Comparison of ENCODE assay signal across 19 cellular contexts in the genomic region with DNA sequence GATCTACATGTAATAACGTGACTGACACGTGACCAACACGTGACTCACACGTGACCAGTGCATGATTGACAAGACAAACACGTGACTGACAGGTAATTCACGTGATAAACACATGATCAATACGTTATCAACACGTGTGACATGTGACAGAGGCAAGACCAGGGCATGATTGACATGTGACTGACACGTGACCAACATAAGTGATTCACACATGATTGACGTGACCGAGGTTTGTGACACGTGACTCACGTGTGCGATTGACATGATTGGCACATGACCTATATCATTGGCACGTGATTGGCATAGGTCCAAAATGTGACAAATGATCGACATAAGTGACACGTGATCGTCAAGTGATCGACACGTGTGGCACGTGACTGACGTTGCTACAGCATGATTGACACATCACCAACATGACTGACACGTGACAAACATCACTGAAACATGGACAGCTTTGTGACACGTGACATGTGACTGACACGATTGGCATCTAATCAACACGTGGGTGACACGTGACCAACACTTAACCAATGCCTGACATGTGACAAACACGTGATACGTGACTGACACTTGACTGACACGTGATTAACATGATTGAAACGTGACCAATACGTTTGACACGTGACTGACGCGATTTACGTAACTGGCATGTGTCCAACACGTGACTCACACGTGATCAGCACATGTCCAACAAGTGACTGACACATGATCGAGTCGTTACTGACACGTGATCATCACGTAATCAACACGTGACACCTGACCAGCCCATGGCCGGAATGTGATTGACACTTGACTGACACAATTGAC. TPM values are rescaled to one million over a fixed set of nuclear protein-coding genes. Genes with fewer than 3 reads are reported as not detected.
DNase-seq lines count a peak whose midpoint lies in the region; ATAC-seq and TF ChIP-seq lines count a peak whose summit lies in the region.
"Had no signal": no experiment of that assay in that cellular context is flagged by ENCODE, and none has a peak within 500 bp of the region (broad histone marks: within the 10 kb centered on the region; RNA-seq: fewer than 3 reads in every experiment).

No MANE protein-coding gene starts in this region.

- H3K4me3 ChIP-seq in fibroblast of the aortic adventitia (ENCODE audit: low read depth, low read length): no peak overlapping the region
- H3K4me3 ChIP-seq in testis: no peak overlapping the region
- no peak overlapping the region for H3K4me3 ChIP-seq in gastrocnemius medialis
- H3K4me3 ChIP-seq: BLaER1 had no signal

- peaks cover 2% of the 10 kb centered on the region for H3K4me1 Mint-ChIP-seq in activated naive CD8-positive, alpha-beta T cell treated with anti-CD3 and anti-CD28 coated beads, Interleukin-2, amount 50 U/mL, for 24 hours
- H3K4me1 Mint-ChIP-seq in activated naive CD8-positive, alpha-beta T cell treated with anti-CD3 and anti-CD28 coated beads for 36 hours: no peaks in the 10 kb centered on the region

- H3K4me3 Mint-ChIP-seq in activated naive CD8-positive, alpha-beta T cell treated with anti-CD3 and anti-CD28 coated beads, Interleukin-2, amount 50 U/mL, for 24 hours: no peak overlapping the region
- no peak overlapping the region for H3K4me3 Mint-ChIP-seq in activated naive CD8-positive, alpha-beta T cell treated with anti-CD3 and anti-CD28 coated beads for 36 hours

- no peaks in the 10 kb centered on the region for H3K27me3 Mint-ChIP-seq in activated naive CD8-positive, alpha-beta T cell treated with anti-CD3 and anti-CD28 coated beads, Interleukin-2, amount 50 U/mL, for 24 hours
- H3K27me3 Mint-ChIP-seq in activated naive CD8-positive, alpha-beta T cell treated with anti-CD3 and anti-CD28 coated beads for 36 hours: no peaks in the 10 kb centered on the region

- H3K9me3 ChIP-seq in testis (no peaks in the 10 kb centered on the region), gastrocnemius medialis (peaks cover 0 to 7% (median 0%) of the 10 kb centered on the region in 3 donors)

- 83 to 85% methylated on average over 43 to 44 of the region's 44 CpGs for WGBS in testis, 2 donors

- TF ChIP-seq POLR2A in testis (IDR thresholded peaks at IDR 0.05) (no peak), gastrocnemius medialis (IDR thresholded peaks at IDR 0.05) (no peak)

- H3K27me3 ChIP-seq in testis (no peaks in the 10 kb centered on the region), gastrocnemius medialis (no peaks in the 10 kb centered on the region)
- H3K27me3 ChIP-seq: BLaER1 had no signal

- DNase-seq in activated naive CD8-positive, alpha-beta T cell treated with anti-CD3 and anti-CD28 coated beads, Interleukin-2, amount 50 U/mL, for 24 hours: no peak
- no peak for DNase-seq in activated naive CD8-positive, alpha-beta T cell treated with anti-CD3 and anti-CD28 coated beads for 36 hours
- DNase-seq in amniotic epithelial cell (ENCODE audit: low read depth) (peak; percentile 32), fibroblast of the aortic adventitia (ENCODE audit: low read depth) (peak; percentile 39), testis (peak; percentile 36), gastrocnemius medialis (no peak), NCI-H2081 treated with DMSO at 0.1 percent for 48 hours (lab: John Stamatoyannopoulos, UW) (no peak)
- DNase-seq: Kasumi-1, NCI-H1105 treated with DMSO at 0.1 percent for 48 hours, NCI-H187, NCI-H2171 treated with DMSO at 0.1 percent for 48 hours, NCI-H510A, NCI-H82 had no signal

- TF ChIP-seq CTCF in fibroblast of the aortic adventitia (IDR thresholded peaks at IDR 0.05; ENCODE audit: insufficient read depth, low read length) (no peak), testis (IDR thresholded peaks at IDR 0.05) (no peak), gastrocnemius medialis (IDR thresholded peaks at IDR 0.05 in 4 of 5, conservative IDR thresholded peaks at IDR 0.05 in 1 of 5) (no peak)

- H3K9me3 Mint-ChIP-seq in activated naive CD8-positive, alpha-beta T cell treated with anti-CD3 and anti-CD28 coated beads, Interleukin-2, amount 50 U/mL, for 24 hours: peaks cover 35% of the 10 kb centered on the region
- peaks cover 30% of the 10 kb centered on the region for H3K9me3 Mint-ChIP-seq in activated naive CD8-positive, alpha-beta T cell treated with anti-CD3 and anti-CD28 coated beads for 36 hours

- no peaks in the 10 kb centered on the region for H3K4me1 ChIP-seq in testis
- no peaks in the 10 kb centered on the region for H3K4me1 ChIP-seq in gastrocnemius medialis
- H3K4me1 ChIP-seq: BLaER1 had no signal

- intact Hi-C loops in testis (cut with DNase I; ENCODE audit: low total_unique reads): no loop called here
- intact Hi-C loops in gastrocnemius medialis (cut with DNase I; ENCODE audit: low total_unique reads): no loop called here

- in situ Hi-C loops in gastrocnemius medialis (cut with MboI; ENCODE audit: low sequenced_read_pairs in 4 of 4): no loop called here

- peaks cover 20% of the 10 kb centered on the region for H3K36me3 Mint-ChIP-seq in activated naive CD8-positive, alpha-beta T cell treated with anti-CD3 and anti-CD28 coated beads, Interleukin-2, amount 50 U/mL, for 24 hours (ENCODE audit: low read depth)
- peaks cover 36% of the 10 kb centered on the region for H3K36me3 Mint-ChIP-seq in activated naive CD8-positive, alpha-beta T cell treated with anti-CD3 and anti-CD28 coated beads for 36 hours

- H3K27ac Mint-ChIP-seq in activated naive CD8-positive, alpha-beta T cell treated with anti-CD3 and anti-CD28 coated beads, Interleukin-2, amount 50 U/mL, for 24 hours: peak overlapping the region; percentile 22
- H3K27ac Mint-ChIP-seq in activated naive CD8-positive, alpha-beta T cell treated with anti-CD3 and anti-CD28 coated beads for 36 hours: no peak overlapping the region

- ATAC-seq in activated naive CD8-positive, alpha-beta T cell treated with anti-CD3 and anti-CD28 coated beads, Interleukin-2, amount 50 U/mL, for 24 hours: no peak
- ATAC-seq in gastrocnemius medialis: no peak
- no peak for ATAC-seq in GM19395 (IDR thresholded peaks at IDR 0.05; ENCODE audit: unreplicated experiment)
- ATAC-seq: HCT116, Right ventricle myocardium inferior had no signal

- no peak overlapping the region for H3K27ac ChIP-seq in testis
- H3K27ac ChIP-seq in gastrocnemius medialis: no peak overlapping the region
- H3K27ac ChIP-seq: 22Rv1, BLaER1, HL-60 had no signal

- H3K36me3 ChIP-seq in testis (ENCODE audit: low read depth, missing control alignments) (no peaks in the 10 kb centered on the region), gastrocnemius medialis (no peaks in the 10 kb centered on the region)
- H3K36me3 ChIP-seq: BLaER1 had no signal

RNA-seq across cellular contexts. Expression of gene CRPPA, which starts 22.9 kb away (rescaled TPM):
- total RNA-seq in activated naive CD8-positive, alpha-beta T cell treated with anti-CD3 and anti-CD28 coated beads for 36 hours: 1 to 10 TPM; 1.7 to 1.9 TPM
- 2.5 and 3.2 TPM in 2 replicates for total RNA-seq in fibroblast of the aortic adventitia (ENCODE audit: low replicate concordance)
- 1 to 10 TPM; 2.1 to 3.7 TPM for total RNA-seq in testis
- polyA plus RNA-seq in testis (ENCODE audit: insufficient read depth, low read depth, low replicate concordance): 1.5 TPM
- 1 to 10 TPM; 1.2 to 4.9 (median 2.4) TPM for total RNA-seq in gastrocnemius medialis

Comparison
In these comparisons a context has a peak if more than half of its experiments do, and no peak if none do; other contexts are left out.
1. DNase-seq: peak in amniotic epithelial cell (single experiment), fibroblast of the aortic adventitia (single experiment) and testis (single experiment); none in activated naive CD8-positive, alpha-beta T cell treated with anti-CD3 and anti-CD28 coated beads, Interleukin-2, amount 50 U/mL, for 24 hours (single experiment), activated naive CD8-positive, alpha-beta T cell treated with anti-CD3 and anti-CD28 coated beads for 36 hours (single experiment), gastrocnemius medialis (0 of 2) and NCI-H2081 treated with DMSO at 0.1 percent for 48 hours (single experiment).